ENCODE assay signal across 8 cellular contexts in the genomic region with DNA sequence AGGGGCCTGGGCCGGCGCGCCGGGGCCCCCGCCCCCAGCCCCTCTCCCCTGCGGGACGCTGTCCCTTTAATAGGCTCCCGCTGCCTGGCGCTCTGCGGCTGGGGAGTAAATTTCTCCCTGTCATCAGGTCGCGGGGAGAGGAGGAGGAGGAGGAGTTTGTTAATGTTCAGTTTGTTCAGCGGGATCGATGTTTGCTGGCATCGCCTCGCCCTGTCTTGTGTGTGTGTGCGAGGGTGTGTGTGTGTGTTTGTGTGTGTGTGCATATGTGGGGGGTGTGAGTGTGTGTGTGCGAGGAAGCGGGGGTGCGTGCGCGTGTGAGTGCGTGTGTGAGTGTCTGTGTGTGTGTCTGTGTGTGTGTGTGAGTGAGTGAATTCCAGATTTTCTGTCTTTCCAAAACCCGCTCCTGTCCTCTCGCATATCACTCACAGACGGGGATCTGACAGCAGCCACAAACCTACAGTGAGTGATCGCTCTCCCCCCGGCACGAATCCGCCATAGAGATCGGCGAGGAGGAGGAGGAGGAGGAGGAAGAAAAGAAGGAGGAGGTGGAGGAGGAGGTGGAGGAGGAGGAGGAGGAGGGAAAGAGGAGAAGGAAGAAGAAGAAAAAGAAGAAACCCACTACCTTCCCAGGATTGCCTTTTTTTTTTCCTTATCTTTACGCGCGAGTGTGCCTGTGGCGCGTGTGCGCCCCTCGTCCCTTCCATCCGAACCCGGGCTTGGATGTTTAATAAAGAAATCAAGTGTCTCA. TPM values are rescaled to one million over a fixed set of nuclear protein-coding genes. Genes with fewer than 3 reads are reported as not detected.
DNase-seq lines count a peak whose midpoint lies in the region; ATAC-seq and TF ChIP-seq lines count a peak whose summit lies in the region.

A gene with protein sequence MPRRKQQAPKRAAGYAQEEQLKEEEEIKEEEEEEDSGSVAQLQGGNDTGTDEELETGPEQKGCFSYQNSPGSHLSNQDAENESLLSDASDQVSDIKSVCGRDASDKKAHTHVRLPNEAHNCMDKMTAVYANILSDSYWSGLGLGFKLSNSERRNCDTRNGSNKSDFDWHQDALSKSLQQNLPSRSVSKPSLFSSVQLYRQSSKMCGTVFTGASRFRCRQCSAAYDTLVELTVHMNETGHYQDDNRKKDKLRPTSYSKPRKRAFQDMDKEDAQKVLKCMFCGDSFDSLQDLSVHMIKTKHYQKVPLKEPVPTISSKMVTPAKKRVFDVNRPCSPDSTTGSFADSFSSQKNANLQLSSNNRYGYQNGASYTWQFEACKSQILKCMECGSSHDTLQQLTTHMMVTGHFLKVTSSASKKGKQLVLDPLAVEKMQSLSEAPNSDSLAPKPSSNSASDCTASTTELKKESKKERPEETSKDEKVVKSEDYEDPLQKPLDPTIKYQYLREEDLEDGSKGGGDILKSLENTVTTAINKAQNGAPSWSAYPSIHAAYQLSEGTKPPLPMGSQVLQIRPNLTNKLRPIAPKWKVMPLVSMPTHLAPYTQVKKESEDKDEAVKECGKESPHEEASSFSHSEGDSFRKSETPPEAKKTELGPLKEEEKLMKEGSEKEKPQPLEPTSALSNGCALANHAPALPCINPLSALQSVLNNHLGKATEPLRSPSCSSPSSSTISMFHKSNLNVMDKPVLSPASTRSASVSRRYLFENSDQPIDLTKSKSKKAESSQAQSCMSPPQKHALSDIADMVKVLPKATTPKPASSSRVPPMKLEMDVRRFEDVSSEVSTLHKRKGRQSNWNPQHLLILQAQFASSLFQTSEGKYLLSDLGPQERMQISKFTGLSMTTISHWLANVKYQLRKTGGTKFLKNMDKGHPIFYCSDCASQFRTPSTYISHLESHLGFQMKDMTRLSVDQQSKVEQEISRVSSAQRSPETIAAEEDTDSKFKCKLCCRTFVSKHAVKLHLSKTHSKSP (N-terminal part only) (plus strand): TSS at position 169 of the 748 bp plus-strand sequence. CDS start 936 bp downstream, outside the sequence.

- H3K36me3 ChIP-seq in lower lobe of right lung = no peaks in the 10 kb centered on the region

- no peak for DNase-seq in AG04449 (ENCODE audit: low read depth, low spot score)
- peak; percentile 75 for DNase-seq in NCI-H1092 treated with DMSO at 0.1 percent for 48 hours (lab: John Stamatoyannopoulos, UW)
- DNase-seq in activated B cell treated with CpG ODN at 0.5 μM for 24 hours = no peak
- peak; percentile 13 for DNase-seq in choroid plexus epithelial cell (ENCODE audit: low read depth)
- no peak for DNase-seq in lower lobe of right lung
- DNase-seq in stimulated activated CD4-positive, alpha-beta T cell treated with anti-CD3 and anti-CD28 coated beads, Interleukin-4, amount 100 ng/mL, for 48 hours (ENCODE audit: low read depth in 2 of 2) = peak; percentile 37 to 56
- no peak for DNase-seq in erythroblast (lab: John Stamatoyannopoulos, UW)

- H3K9me3 Mint-ChIP-seq in activated B cell treated with CpG ODN at 0.5 μM for 24 hours = peaks cover 6% of the 10 kb centered on the region

- H3K36me3 Mint-ChIP-seq in activated B cell treated with CpG ODN at 0.5 μM for 24 hours (ENCODE audit: low read depth) = no peaks in the 10 kb centered on the region

- peak within 1 kb of the TSS; percentile 84 for H3K4me3 Mint-ChIP-seq in activated B cell treated with CpG ODN at 0.5 μM for 24 hours

- no peaks in the 10 kb centered on the region for H3K9me3 ChIP-seq in lower lobe of right lung

- no peaks in the 10 kb centered on the region for H3K4me1 ChIP-seq in lower lobe of right lung

- ATAC-seq in activated B cell treated with CpG ODN at 0.5 μM for 24 hours (ENCODE audit: low read depth) = peak; percentile 33
- peak; percentile 35 to 56 for ATAC-seq in lower lobe of right lung
- ATAC-seq in HG03354 (IDR thresholded peaks at IDR 0.05; ENCODE audit: poor library complexity, severe bottlenecking, unreplicated experiment) = no peak

- CTCF ChIA-PET in AG04449 (lab: Yijun Ruan, JAX) = no interaction called here
- CTCF ChIA-PET in activated B cell treated with CpG ODN at 0.5 μM for 24 hours (lab: Charles Lee) = no interaction called here

- H3K27ac Mint-ChIP-seq in activated B cell treated with CpG ODN at 0.5 μM for 24 hours = peak within 1 kb of the TSS; percentile 72

- POLR2A ChIA-PET in AG04449 (lab: Yijun Ruan, JAX) = no interaction called here
- POLR2A ChIA-PET in activated B cell treated with CpG ODN at 0.5 μM for 24 hours (lab: Charles Lee) = interaction anchor here (1.8 kb wide), 1 partner anchor 29 kb away, joined by 8 read pairs; no protein-coding TSS in a partner anchor

- H3K4me3 ChIP-seq in AG04449 (ENCODE audit: low read depth, low read length) (peak within 1 kb of the TSS; percentile 43), choroid plexus epithelial cell (ENCODE audit: low read depth, low read length) (peak within 1 kb of the TSS; percentile 39), lower lobe of right lung (peak within 1 kb of the TSS; percentile 58)

- TF ChIP-seq POLR2A in erythroblast (IDR thresholded peaks at IDR 0.05; ENCODE audit: low read length) = no peak

- intact Hi-C loops in activated B cell treated with CpG ODN at 0.5 μM for 24 hours (cut with micrococcal nuclease) = loop anchor here (2.0 to 5.0 kb wide), 2 partner anchors 28 to 245 kb away; no protein-coding TSS in a partner anchor
- intact Hi-C loops in lower lobe of right lung (cut with DNase I) = no loop called here

- no peak for TF ChIP-seq CTCF in AG04449 (IDR thresholded peaks at IDR 0.05; ENCODE audit: insufficient read depth, low read length, missing control alignments)
- TF ChIP-seq CTCF in activated B cell treated with CpG ODN at 0.5 μM for 24 hours (IDR thresholded peaks at IDR 0.05) = no peak
- no peak for TF ChIP-seq CTCF in choroid plexus epithelial cell (conservative IDR thresholded peaks at IDR 0.05; ENCODE audit: low read depth, low read length)
- TF ChIP-seq CTCF in lower lobe of right lung (IDR thresholded peaks at IDR 0.05) = no peak

- peaks cover 29% of the 10 kb centered on the region for H3K27me3 ChIP-seq in lower lobe of right lung (ENCODE audit: low read depth)

- peak within 1 kb of the TSS; percentile 58 for H3K27ac ChIP-seq in lower lobe of right lung

- peaks cover 38% of the 10 kb centered on the region for H3K27me3 Mint-ChIP-seq in activated B cell treated with CpG ODN at 0.5 μM for 24 hours

- peaks cover 25% of the 10 kb centered on the region for H3K4me1 Mint-ChIP-seq in activated B cell treated with CpG ODN at 0.5 μM for 24 hours

RNA-seq across cellular contexts. Expression of the gene that starts here (rescaled TPM):
- 1.5 and 1.7 TPM in 2 replicates for total RNA-seq in activated B cell treated with CpG ODN at 0.5 μM for 24 hours
- total RNA-seq in lower lobe of right lung = 12.6 TPM

Comparison
In these comparisons a context has a peak if more than half of its experiments do, and no peak if none do; other contexts are left out.
1. DNase-seq: peak in NCI-H1092 treated with DMSO at 0.1 percent for 48 hours (single experiment), choroid plexus epithelial cell (single experiment) and stimulated activated CD4-positive, alpha-beta T cell treated with anti-CD3 and anti-CD28 coated beads, Interleukin-4, amount 100 ng/mL, for 48 hours (2 of 2); none in AG04449 (single experiment), activated B cell treated with CpG ODN at 0.5 μM for 24 hours (single experiment), lower lobe of right lung (single experiment) and erythroblast (0 of 2).
2. Peak in every context shown above with its lines, with median percentiles within 50 percentile points of each other: H3K4me3 ChIP-seq.